ENCODE assay signal across 9 cellular contexts in the genomic region with DNA sequence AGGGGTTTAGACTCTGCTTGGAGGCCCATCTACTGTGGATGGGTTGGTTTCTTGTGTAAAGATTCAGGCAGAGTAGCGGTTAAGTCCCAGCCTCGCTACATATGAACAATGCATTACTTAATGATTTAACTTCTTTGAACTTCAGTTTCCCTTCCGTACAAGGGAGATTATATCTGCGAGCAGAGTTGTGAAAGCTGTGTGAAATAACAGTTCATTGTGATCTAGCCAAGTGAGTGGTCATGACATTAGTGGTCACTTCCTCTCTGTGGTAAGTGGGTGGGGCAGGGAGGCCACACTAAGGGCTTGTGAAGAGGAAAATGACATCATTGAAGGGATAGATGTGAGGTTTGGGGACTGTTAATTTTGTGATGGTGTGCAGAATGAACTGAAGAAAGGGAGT. TPM values are rescaled to one million over a fixed set of nuclear protein-coding genes. Genes with fewer than 3 reads are reported as not detected.
A peak's percentile ranks its signal among the peaks of the same experiment; 100 is the strongest.
DNase-seq lines count a peak whose midpoint lies in the region; ATAC-seq and TF ChIP-seq lines count a peak whose summit lies in the region.
"Had no signal": no experiment of that assay in that cellular context is flagged by ENCODE, and none has a peak within 500 bp of the region (broad histone marks: within the 10 kb centered on the region; RNA-seq: fewer than 3 reads in every experiment).

No MANE protein-coding gene starts in this region.

- H3K4me3 ChIP-seq in PC-9 (no peak overlapping the region), colonic mucosa (no peak overlapping the region), sigmoid colon (no peak overlapping the region)
- H3K4me3 ChIP-seq: BLaER1 had no signal

- H3K27ac ChIP-seq in PC-9 (peak overlapping the region; percentile 78), colonic mucosa (no peak overlapping the region), sigmoid colon (no peak overlapping the region)
- H3K27ac ChIP-seq: BLaER1 had no signal

- H3K27me3 Mint-ChIP-seq in activated CD4-positive, alpha-beta T cell treated with anti-CD3 and anti-CD28 coated beads, Interleukin-2, amount 10 ng/mL, durations not matched to agents 7 days and 5 days: no peaks in the 10 kb centered on the region
- no peaks in the 10 kb centered on the region for H3K27me3 Mint-ChIP-seq in type B pancreatic cell

- H3F3A ChIP-seq in PC-9 (ENCODE audit: insufficient read depth, low read depth): peaks cover 17% of the 10 kb centered on the region

- H3K4me2 ChIP-seq in PC-9: peak overlapping the region; percentile 35
- H3K4me2 ChIP-seq: BLaER1 had no signal

- H3K4me1 ChIP-seq in PC-9 (replicated peaks; ENCODE audit: insufficient read depth): peaks cover 29% of the 10 kb centered on the region
- no peaks in the 10 kb centered on the region for H3K4me1 ChIP-seq in colonic mucosa
- no peaks in the 10 kb centered on the region for H3K4me1 ChIP-seq in sigmoid colon
- H3K4me1 ChIP-seq: BLaER1 had no signal

- H3K27me3 ChIP-seq in PC-9 (ENCODE audit: insufficient read depth, low read depth) (no peaks in the 10 kb centered on the region), colonic mucosa (no peaks in the 10 kb centered on the region), sigmoid colon (no peaks in the 10 kb centered on the region)
- H3K27me3 ChIP-seq: BLaER1 had no signal

- H3K9me3 Mint-ChIP-seq in activated CD4-positive, alpha-beta T cell treated with anti-CD3 and anti-CD28 coated beads, Interleukin-2, amount 10 ng/mL, durations not matched to agents 7 days and 5 days: no peaks in the 10 kb centered on the region
- no peaks in the 10 kb centered on the region for H3K9me3 Mint-ChIP-seq in type B pancreatic cell

- no peak for TF ChIP-seq POLR2A in sigmoid colon (IDR thresholded peaks at IDR 0.05)

- POLR2A ChIA-PET in activated CD4-positive, alpha-beta T cell treated with anti-CD3 and anti-CD28 coated beads, Interleukin-2, amount 10 ng/mL, durations not matched to agents 7 days and 5 days (lab: Charles Lee): no interaction called here
- POLR2A ChIA-PET in PC-9 (lab: Charles Lee; ENCODE audit: unreplicated experiment): no interaction called here

- 42 to 67% methylated on average over 4 of the region's 4 CpGs for WGBS in sigmoid colon, 2 donors

- no peaks in the 10 kb centered on the region for H3K9me3 ChIP-seq in PC-9 (ENCODE audit: insufficient read depth, low read depth)
- no peaks in the 10 kb centered on the region for H3K9me3 ChIP-seq in colonic mucosa
- H3K9me3 ChIP-seq in sigmoid colon: no peaks in the 10 kb centered on the region
- H3K9me3 ChIP-seq: BLaER1 had no signal

- CTCF ChIA-PET in activated CD4-positive, alpha-beta T cell treated with anti-CD3 and anti-CD28 coated beads, Interleukin-2, amount 10 ng/mL, durations not matched to agents 7 days and 5 days (lab: Charles Lee): no interaction called here
- CTCF ChIA-PET in PC-9 (lab: Charles Lee): no interaction called here

- peak overlapping the region; percentile 20 for H3K27ac Mint-ChIP-seq in activated CD4-positive, alpha-beta T cell treated with anti-CD3 and anti-CD28 coated beads, Interleukin-2, amount 10 ng/mL, durations not matched to agents 7 days and 5 days
- H3K27ac Mint-ChIP-seq in type B pancreatic cell: no peak overlapping the region

- BruUV-seq in PC-9 (replicated peaks; lab: Mats Ljungman, UMichigan): no TSS peak

- H3K9me2 ChIP-seq in PC-9 (ENCODE audit: insufficient read depth): no peaks in the 10 kb centered on the region

- no peaks in the 10 kb centered on the region for H3K36me3 ChIP-seq in PC-9 (ENCODE audit: low read depth)
- H3K36me3 ChIP-seq in colonic mucosa: no peaks in the 10 kb centered on the region
- no peaks in the 10 kb centered on the region for H3K36me3 ChIP-seq in sigmoid colon
- H3K36me3 ChIP-seq: BLaER1 had no signal

- H3K79me2 ChIP-seq in PC-9 (ENCODE audit: low read depth): no peaks in the 10 kb centered on the region

- peaks cover 15% of the 10 kb centered on the region for H3K4me1 Mint-ChIP-seq in activated CD4-positive, alpha-beta T cell treated with anti-CD3 and anti-CD28 coated beads, Interleukin-2, amount 10 ng/mL, durations not matched to agents 7 days and 5 days
- peaks cover 1% of the 10 kb centered on the region for H3K4me1 Mint-ChIP-seq in type B pancreatic cell (ENCODE audit: unreplicated experiment)

- no peak overlapping the region for H3K4me3 Mint-ChIP-seq in activated CD4-positive, alpha-beta T cell treated with anti-CD3 and anti-CD28 coated beads, Interleukin-2, amount 10 ng/mL, durations not matched to agents 7 days and 5 days
- no peak overlapping the region for H3K4me3 Mint-ChIP-seq in type B pancreatic cell

- intact Hi-C loops in PC-9 (cut with micrococcal nuclease; ENCODE audit: unreplicated experiment) (no loop called here), colonic mucosa (cut with DNase I) (no loop called here), sciatic nerve (cut with DNase I) (no loop called here), sigmoid colon (cut with DNase I) (no loop called here)

- ATAC-seq in HG02852 (IDR thresholded peaks at IDR 0.05; ENCODE audit: unreplicated experiment) (peak; percentile 97), sciatic nerve (peak; percentile 96)

- no peaks in the 10 kb centered on the region for H4K20me1 ChIP-seq in PC-9 (ENCODE audit: insufficient read depth)
- H4K20me1 ChIP-seq: BLaER1 had no signal

- no peak for TF ChIP-seq EP300 in sigmoid colon (IDR thresholded peaks at IDR 0.05)

- H3K36me3 Mint-ChIP-seq in activated CD4-positive, alpha-beta T cell treated with anti-CD3 and anti-CD28 coated beads, Interleukin-2, amount 10 ng/mL, durations not matched to agents 7 days and 5 days (ENCODE audit: low read depth): no peaks in the 10 kb centered on the region
- no peaks in the 10 kb centered on the region for H3K36me3 Mint-ChIP-seq in type B pancreatic cell

- no peak overlapping the region for H3K9ac ChIP-seq in colonic mucosa (ENCODE audit: low read depth in 2 of 2, low read length in 2 of 2)
- H3K9ac ChIP-seq: BLaER1 had no signal

- TF ChIP-seq CTCF in PC-9 (conservative IDR thresholded peaks at IDR 0.05) (no peak), colonic mucosa (IDR thresholded peaks at IDR 0.05) (no peak), sigmoid colon (IDR thresholded peaks at IDR 0.05) (no peak), type B pancreatic cell (conservative IDR thresholded peaks at IDR 0.05) (no peak)

- H2AFZ ChIP-seq in PC-9: no peak overlapping the region

- peak; percentile 54 for DNase-seq in activated CD4-positive, alpha-beta T cell treated with anti-CD3 and anti-CD28 coated beads, Interleukin-2, amount 10 ng/mL, durations not matched to agents 7 days and 5 days
- DNase-seq in activated CD4-positive, alpha-beta T cell treated with anti-CD3 and anti-CD28 coated beads for 1 hour: no peak
- peak; percentile 41 to 93 for DNase-seq in PC-9
- peak; percentile 21 for DNase-seq in colonic mucosa
- DNase-seq in sciatic nerve (ENCODE audit: low spot score): no peak
- DNase-seq in sigmoid colon: no peak
- DNase-seq in type B pancreatic cell (ENCODE audit: extremely low spot score, unreplicated experiment): no peak

RNA-seq across cellular contexts. Expression of a gene that starts 14.1 kb away (rescaled TPM):
- total RNA-seq in activated CD4-positive, alpha-beta T cell treated with anti-CD3 and anti-CD28 coated beads, Interleukin-2, amount 10 ng/mL, durations not matched to agents 7 days and 5 days: 10 to 100 TPM; 49.6 to 58.2 TPM
- total RNA-seq in PC-9 (2021): 21.1 and 26.2 TPM in 2 replicates
- total RNA-seq in colonic mucosa: 10 to 100 TPM; 21.3 to 36.7 TPM
- 31.9 TPM for total RNA-seq in sciatic nerve
- total RNA-seq in sigmoid colon: 10 to 100 TPM; 18.4 to 20.7 (median 20.2) TPM
- 10 to 100 TPM; 10.2 to 14.1 (median 11.8) TPM for polyA plus RNA-seq in sigmoid colon
- total RNA-seq in type B pancreatic cell (ENCODE audit: low replicate concordance): 57.2 and 69.5 TPM in 2 replicates

Comparison
In these comparisons a context has a peak if more than half of its experiments do, and no peak if none do; other contexts are left out.
1. DNase-seq: peak in activated CD4-positive, alpha-beta T cell treated with anti-CD3 and anti-CD28 coated beads, Interleukin-2, amount 10 ng/mL, durations not matched to agents 7 days and 5 days (single experiment), PC-9 (2 of 2) and colonic mucosa (single experiment); none in activated CD4-positive, alpha-beta T cell treated with anti-CD3 and anti-CD28 coated beads for 1 hour (single experiment), sciatic nerve (single experiment), sigmoid colon (single experiment) and type B pancreatic cell (single experiment).